Comparison of ENCODE assay signal across 14 cellular contexts in the genomic region with DNA sequence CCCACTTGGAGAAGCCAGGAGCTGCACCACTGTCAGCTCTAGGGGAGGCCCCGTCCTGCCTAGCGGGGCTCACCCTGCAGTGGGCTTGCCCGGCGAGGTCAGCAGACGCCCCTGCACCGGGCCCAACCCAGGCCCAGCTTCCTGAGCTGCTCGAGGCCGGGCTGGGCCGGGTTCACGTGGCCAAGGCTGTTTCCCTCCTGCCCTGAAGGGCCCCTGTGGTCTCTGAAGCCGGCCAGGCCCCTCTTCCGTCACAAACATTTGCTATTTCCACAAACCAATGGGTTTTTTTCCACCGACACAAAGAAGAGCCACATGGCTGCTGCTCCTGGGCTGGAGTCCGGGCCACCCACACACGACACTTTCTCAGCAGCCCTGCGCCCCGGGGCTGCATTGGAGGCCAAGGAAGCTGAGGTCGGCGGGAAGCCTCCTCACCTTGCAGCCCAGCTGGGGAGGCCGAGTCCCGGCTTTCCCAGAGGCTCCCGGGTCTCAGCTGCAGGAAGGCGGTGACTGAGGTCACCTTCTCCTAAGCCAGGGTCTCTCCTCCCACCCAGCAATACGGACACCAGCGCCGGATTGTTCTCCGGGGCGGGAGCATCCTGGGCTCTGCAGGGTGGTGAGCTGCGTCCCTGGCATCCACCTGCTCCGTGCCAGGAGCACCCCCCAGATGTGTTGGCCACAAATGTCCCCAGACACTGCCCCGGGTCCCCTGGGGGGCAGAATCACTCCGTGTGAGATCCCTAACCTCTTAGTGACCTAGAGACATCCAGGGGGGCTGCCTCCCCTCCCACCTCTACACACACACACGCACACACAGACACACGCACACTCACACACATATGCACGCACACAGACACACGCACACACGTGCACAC.
DNase-seq lines count a peak whose midpoint lies in the region; ATAC-seq and TF ChIP-seq lines count a peak whose summit lies in the region.
"Had no signal": no experiment of that assay in that cellular context is flagged by ENCODE, and none has a peak within 500 bp of the region (broad histone marks: within the 10 kb centered on the region; RNA-seq: fewer than 3 reads in every experiment).

No MANE protein-coding gene starts in this region.

- H4K20me1 ChIP-seq in GM23338 (replicated peaks; ENCODE audit: insufficient read depth) = no peaks in the 10 kb centered on the region

- POLR2A ChIA-PET in WTC11 (lab: Charles Lee) = interaction anchor here (1.3 kb wide), 1 partner anchor 13 kb away, joined by 5 read pairs; no protein-coding TSS in a partner anchor

- intact Hi-C loops in sciatic nerve (cut with DNase I) = no loop called here

- DNase-seq in GM23338 (ENCODE audit: low spot score) (no peak), WTC11 (ENCODE audit: low spot score) (no peak), immature natural killer cell (no peak), sciatic nerve (ENCODE audit: low spot score) (peak; percentile 57), NOMO-1 (lab: John Stamatoyannopoulos, UW; ENCODE audit: unreplicated experiment in 2 of 2) (no peak)
- DNase-seq in activated CD4-positive, alpha-beta T cell treated with anti-CD3 and anti-CD28 coated beads, Interleukin-2, amount 50 U/mL, for 1 hour = no peak
- DNase-seq: anterior cingulate cortex; dermis blood vessel endothelial cell; NCI-H187 treated with DMSO at 0.1 percent for 48 hours; NCI-H510A treated with DMSO at 0.1 percent for 48 hours; stimulated activated CD4-positive, alpha-beta T cell treated with anti-CD3 and anti-CD28 coated beads, Interleukin-2, amount 100 ng/mL, for 24 hours had no signal

- H3K4me3 ChIP-seq in GM23338 = no peak overlapping the region
- H3K4me3 ChIP-seq: SK-N-MC had no signal

- TF ChIP-seq CTCF in GM23338 (conservative IDR thresholded peaks at IDR 0.05; ENCODE audit: low read depth in 2 of 2) (no peak), WTC11 (IDR thresholded peaks at IDR 0.05) (no peak)

- H3K27ac Mint-ChIP-seq in GM23338 (no peak overlapping the region), WTC11 (peak overlapping the region; percentile 35), immature natural killer cell (peak overlapping the region; percentile 11 to 80 (median 47))

- peaks cover 9% of the 10 kb centered on the region for H3K4me1 Mint-ChIP-seq in GM23338
- peaks cover 10% of the 10 kb centered on the region for H3K4me1 Mint-ChIP-seq in WTC11
- peaks cover 41 to 42% of the 10 kb centered on the region in 2 donors for H3K4me1 Mint-ChIP-seq in immature natural killer cell

- no peaks in the 10 kb centered on the region for H3K4me1 ChIP-seq in GM23338 (ENCODE audit: insufficient read depth)

- H3K9me3 Mint-ChIP-seq in GM23338 (no peaks in the 10 kb centered on the region), WTC11 (no peaks in the 10 kb centered on the region), immature natural killer cell (no peaks in the 10 kb centered on the region)

- H3K9me2 ChIP-seq in GM23338 (ENCODE audit: insufficient read depth) = no peaks in the 10 kb centered on the region

- H3K4me2 ChIP-seq in GM23338 = no peak overlapping the region

- H3F3A ChIP-seq in GM23338 (replicated peaks; ENCODE audit: low read depth) = 0 out of 2 replicates have a peak, but pooled peaks cover 8% of the 10 kb centered on the region

- no peaks in the 10 kb centered on the region for H3K36me3 ChIP-seq in GM23338 (ENCODE audit: insufficient read depth)

- no peaks in the 10 kb centered on the region for H3K27me3 ChIP-seq in GM23338 (ENCODE audit: insufficient read depth)

- no peaks in the 10 kb centered on the region for H3K79me2 ChIP-seq in GM23338 (replicated peaks; ENCODE audit: insufficient read depth)

- no peak overlapping the region for H2AFZ ChIP-seq in GM23338

- H3K4me3 Mint-ChIP-seq in GM23338 (no peak overlapping the region), WTC11 (no peak overlapping the region), immature natural killer cell (peak overlapping the region in 2 of 5 donors; percentile 13 to 41)

- peak; percentile 78 for ATAC-seq in GM23338
- peak; percentile 34; the same call in 1 of the 2 replicates for ATAC-seq in WTC11
- peak; percentile 71 for ATAC-seq in sciatic nerve
- no peak for ATAC-seq in HG03280 (IDR thresholded peaks at IDR 0.05; ENCODE audit: unreplicated experiment)

- peaks cover 5% of the 10 kb centered on the region for H3K27me3 Mint-ChIP-seq in GM23338 (ENCODE audit: insufficient read depth, low read depth, poor library complexity)
- no peaks in the 10 kb centered on the region for H3K27me3 Mint-ChIP-seq in WTC11 (ENCODE audit: low read depth)
- H3K27me3 Mint-ChIP-seq in immature natural killer cell (ENCODE audit: low read depth in 3 of 3) = peaks cover 2 to 8% (median 5%) of the 10 kb centered on the region in 3 donors

- no peak overlapping the region for H3K27ac ChIP-seq in GM23338 (ENCODE audit: low read depth)
- H3K27ac ChIP-seq: C4-2B, SK-N-MC had no signal

- CTCF ChIA-PET in WTC11 (lab: Charles Lee) = interaction anchor here (2.1 kb wide), 1 partner anchor 55 kb away, joined by 7 read pairs; no protein-coding TSS in a partner anchor

- no peaks in the 10 kb centered on the region for H3K36me3 Mint-ChIP-seq in GM23338 (ENCODE audit: low read depth)
- no peaks in the 10 kb centered on the region for H3K36me3 Mint-ChIP-seq in WTC11
- no peaks in the 10 kb centered on the region for H3K36me3 Mint-ChIP-seq in immature natural killer cell

TF ChIP-seq in WTC11, 78 proteins besides CTCF, POLR2A, EP300 and RAD21:
- no peak for TF ChIP-seq ZNF532 (CRISPR knock-in tag; IDR thresholded peaks at IDR 0.05; ENCODE audit: borderline replicate concordance)
- TF ChIP-seq ZNF416 (CRISPR knock-in tag; IDR thresholded peaks at IDR 0.05) = no peak
- TF ChIP-seq, protein P1, sequence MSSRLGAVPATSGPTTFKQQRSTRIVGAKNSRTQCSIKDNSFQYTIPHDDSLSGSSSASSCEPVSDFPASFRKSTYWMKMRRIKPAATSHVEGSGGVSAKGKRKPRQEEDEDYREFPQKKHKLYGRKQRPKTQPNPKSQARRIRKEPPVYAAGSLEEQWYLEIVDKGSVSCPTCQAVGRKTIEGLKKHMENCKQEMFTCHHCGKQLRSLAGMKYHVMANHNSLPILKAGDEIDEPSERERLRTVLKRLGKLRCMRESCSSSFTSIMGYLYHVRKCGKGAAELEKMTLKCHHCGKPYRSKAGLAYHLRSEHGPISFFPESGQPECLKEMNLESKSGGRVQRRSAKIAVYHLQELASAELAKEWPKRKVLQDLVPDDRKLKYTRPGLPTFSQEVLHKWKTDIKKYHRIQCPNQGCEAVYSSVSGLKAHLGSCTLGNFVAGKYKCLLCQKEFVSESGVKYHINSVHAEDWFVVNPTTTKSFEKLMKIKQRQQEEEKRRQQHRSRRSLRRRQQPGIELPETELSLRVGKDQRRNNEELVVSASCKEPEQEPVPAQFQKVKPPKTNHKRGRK (CRISPR knock-in tag; IDR thresholded peaks at IDR 0.05; ENCODE audit: borderline replicate concordance) = no peak
- no peak for TF ChIP-seq ZNF671 (CRISPR knock-in tag; IDR thresholded peaks at IDR 0.05)
- no peak for TF ChIP-seq TEAD4 (CRISPR knock-in tag; IDR thresholded peaks at IDR 0.05)
- TF ChIP-seq JAZF1 (CRISPR knock-in tag; IDR thresholded peaks at IDR 0.05) = no peak
- TF ChIP-seq NR2C2 (CRISPR knock-in tag; IDR thresholded peaks at IDR 0.05) = no peak
